Comparison of ENCODE assay signal across 9 cellular contexts in the genomic region with DNA sequence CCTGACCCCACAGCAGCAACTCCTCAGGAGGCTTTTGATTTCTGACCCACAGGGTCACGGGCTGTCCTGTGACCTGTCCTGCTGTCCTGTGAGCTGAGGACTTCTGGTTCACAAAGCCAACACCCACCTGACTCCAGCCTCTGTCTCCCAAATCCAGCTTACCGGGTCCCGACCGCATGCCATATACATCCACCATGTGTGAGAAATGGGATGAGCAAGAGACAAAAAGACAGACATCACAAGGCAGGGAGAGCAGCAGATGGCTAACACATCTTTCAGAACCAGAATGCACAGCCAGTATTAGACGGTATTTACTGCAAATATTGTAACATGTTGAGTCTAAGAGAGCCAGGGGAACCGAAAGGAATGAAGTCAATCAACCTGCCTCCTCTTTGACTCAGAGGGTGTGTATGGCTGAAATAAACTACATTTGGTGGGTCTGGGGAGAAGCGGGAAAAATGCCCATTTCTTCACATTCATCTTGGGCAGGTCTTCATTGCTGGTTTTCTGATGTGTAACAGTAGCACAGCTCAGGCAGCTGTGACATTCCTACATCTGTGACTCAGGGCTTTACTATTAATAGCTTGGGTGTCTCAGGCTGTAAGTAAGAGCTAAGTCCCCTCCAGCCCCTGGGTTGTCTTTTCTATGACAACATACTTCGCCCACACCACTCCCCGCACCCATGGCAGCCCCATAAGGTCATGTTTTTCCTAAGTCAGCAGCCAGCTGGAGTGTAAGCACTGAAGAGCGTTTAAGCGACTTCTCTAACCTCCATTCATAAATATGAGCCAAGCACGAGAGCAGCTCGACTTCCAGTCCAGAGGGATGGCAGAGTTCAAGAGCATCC. TPM values are rescaled to one million over a fixed set of nuclear protein-coding genes. Genes with fewer than 3 reads are reported as not detected.
DNase-seq lines count a peak whose midpoint lies in the region; ATAC-seq, FAIRE-seq and TF ChIP-seq lines count a peak whose summit lies in the region.
"Had no signal": no experiment of that assay in that cellular context is flagged by ENCODE, and none has a peak within 500 bp of the region (broad histone marks: within the 10 kb centered on the region; RNA-seq: fewer than 3 reads in every experiment).

No MANE protein-coding gene starts in this region.

- no peak for FAIRE-seq in kidney (lab: Jason Lieb, UNC)

- ATAC-seq in HG03439 (IDR thresholded peaks at IDR 0.05; ENCODE audit: unreplicated experiment), result peak; percentile 44
- ATAC-seq in body of pancreas, result peak; percentile 9
- no peak for ATAC-seq in left colon

- peaks cover 23 to 44% of the 10 kb centered on the region in 2 donors for H3K27me3 Mint-ChIP-seq in CD4-positive, alpha-beta memory T cell

- TF ChIP-seq CTCF in body of pancreas (IDR thresholded peaks at IDR 0.05) (no peak), kidney (IDR thresholded peaks at IDR 0.05; ENCODE audit: borderline replicate concordance, extremely low read depth, insufficient read depth) (no peak)

- no peak overlapping the region for H4K91ac ChIP-seq in neuronal stem cell (ENCODE audit: low read depth, low read length, poor library complexity)

- H3K36me3 ChIP-seq in body of pancreas (replicated peaks in 1 of 2; ENCODE audit: insufficient read depth in 1 of 2, low read depth in 2 of 2), result no peaks in the 10 kb centered on the region
- no peaks in the 10 kb centered on the region for H3K36me3 ChIP-seq in kidney (ENCODE audit: control insufficient read depth in 1 of 2, insufficient read depth in 2 of 2, low read length in 2 of 2)
- H3K36me3 ChIP-seq in neuronal stem cell (replicated peaks in 1 of 2; ENCODE audit: control insufficient read depth in 2 of 2, insufficient read depth in 2 of 2, low read length in 2 of 2), result no peaks in the 10 kb centered on the region
- no peaks in the 10 kb centered on the region for H3K36me3 ChIP-seq in CD4-positive, alpha-beta memory T cell (ENCODE audit: insufficient read depth, low read length)

- H3K4me1 ChIP-seq in body of pancreas, result peaks cover 36% of the 10 kb centered on the region
- H3K4me1 ChIP-seq in kidney (ENCODE audit: control insufficient read depth in 1 of 2, insufficient read depth in 1 of 2, low read depth in 1 of 2, low read length in 2 of 2), result peaks cover 23 to 39% of the 10 kb centered on the region in 2 donors
- H3K4me1 ChIP-seq in neuronal stem cell (ENCODE audit: control insufficient read depth in 2 of 2, insufficient read depth in 1 of 2, low read depth in 1 of 2, low read length in 2 of 2), result peaks cover 10 to 19% of the 10 kb centered on the region in 2 donors
- H3K4me1 ChIP-seq in CD4-positive, alpha-beta memory T cell (ENCODE audit: insufficient read depth, low read length), result peaks cover 18% of the 10 kb centered on the region

- H3K4me2 ChIP-seq in neuronal stem cell (ENCODE audit: insufficient read depth, low read length, poor library complexity, severe bottlenecking), result no peak overlapping the region

- no peak overlapping the region for H3K18ac ChIP-seq in neuronal stem cell (ENCODE audit: low read length)

- no peak overlapping the region for H2BK120ac ChIP-seq in neuronal stem cell (ENCODE audit: low read depth, low read length)

- no peaks in the 10 kb centered on the region for H3K27me3 ChIP-seq in body of pancreas
- H3K27me3 ChIP-seq in neuronal stem cell (ENCODE audit: control insufficient read depth in 3 of 3, insufficient read depth in 3 of 3, low read depth in 1 of 3, low read length in 3 of 3), result peaks cover 0 to 60% (median 8%) of the 10 kb centered on the region in 3 experiments
- peaks cover 10% of the 10 kb centered on the region for H3K27me3 ChIP-seq in CD4-positive, alpha-beta memory T cell (ENCODE audit: insufficient read depth, low read length)

- no peak overlapping the region for H4K8ac ChIP-seq in neuronal stem cell (ENCODE audit: low read depth, low read length)

- H2BK12ac ChIP-seq in neuronal stem cell (ENCODE audit: low read length), result no peak overlapping the region

- POLR2A ChIA-PET in CD4-positive, alpha-beta memory T cell (lab: Charles Lee; ENCODE audit: partially characterized antibody), result interaction anchor here (0.6 kb wide), 1 partner anchor 11 kb away, joined by 4 read pairs; no protein-coding TSS in a partner anchor

- peak overlapping the region; percentile 18 to 82 (median 72) for H3K27ac ChIP-seq in body of pancreas
- H3K27ac ChIP-seq in kidney (ENCODE audit: low read depth in 2 of 2, low read length in 2 of 2), result peak overlapping the region; percentile 85 to 92
- no peak overlapping the region for H3K27ac ChIP-seq in neuronal stem cell (replicated peaks; ENCODE audit: low read length)
- no peak overlapping the region for H3K27ac ChIP-seq in CD4-positive, alpha-beta memory T cell (ENCODE audit: low read depth, low read length)
- H3K27ac ChIP-seq: HL-60 had no signal

- TF ChIP-seq POLR2A in body of pancreas (IDR thresholded peaks at IDR 0.05), result no peak

- no peak overlapping the region for H2BK15ac ChIP-seq in neuronal stem cell (ENCODE audit: low read length)

- H3K4me1 Mint-ChIP-seq in CD4-positive, alpha-beta memory T cell, result peaks cover 10 to 24% (median 11%) of the 10 kb centered on the region in 4 donors

- no peak overlapping the region for H3K23ac ChIP-seq in neuronal stem cell (ENCODE audit: low read depth, low read length, poor library complexity)

- H3K9ac ChIP-seq in kidney (ENCODE audit: low read length in 2 of 2) (peak overlapping the region in 1 of 2 donors; percentile 95), neuronal stem cell (ENCODE audit: low read depth, low read length, poor library complexity) (no peak overlapping the region)

- H3K4me3 ChIP-seq in body of pancreas (no peak overlapping the region), kidney (ENCODE audit: low read length in 2 of 2) (peak overlapping the region; percentile 83 to 86), neuronal stem cell (ENCODE audit: low read length in 2 of 2) (no peak overlapping the region)
- H3K4me3 ChIP-seq in CD4-positive, alpha-beta memory T cell (ENCODE audit: low read length in 2 of 2), result no peak overlapping the region

- H3K36me3 Mint-ChIP-seq in CD4-positive, alpha-beta memory T cell, result no peaks in the 10 kb centered on the region

- DNase-seq in EH (ENCODE audit: low read depth), result peak; percentile 95
- peak in 3 of 4 donors; percentile 23 to 31 (median 26) for DNase-seq in body of pancreas
- DNase-seq in kidney, result peak; percentile 78
- peak; percentile 46 for DNase-seq in superior temporal gyrus (ENCODE audit: extremely low spot score)
- no peak for DNase-seq in neuronal stem cell (ENCODE audit: low spot score)
- no peak for DNase-seq in CD4-positive, alpha-beta memory T cell
- no peak for DNase-seq in left colon

- H2AFZ ChIP-seq in neuronal stem cell (ENCODE audit: low read length), result no peak overlapping the region

- CTCF ChIA-PET in CD4-positive, alpha-beta memory T cell (lab: Charles Lee; ENCODE audit: partially characterized antibody), result no interaction called here

- H3K9me3 ChIP-seq in body of pancreas, result no peaks in the 10 kb centered on the region
- H3K9me3 ChIP-seq in kidney (ENCODE audit: control insufficient read depth in 1 of 2, low read length in 2 of 2), result no peaks in the 10 kb centered on the region
- no peaks in the 10 kb centered on the region for H3K9me3 ChIP-seq in neuronal stem cell (replicated peaks in 1 of 2; ENCODE audit: control insufficient read depth in 2 of 2, insufficient read depth in 1 of 2, low read depth in 1 of 2, low read length in 2 of 2)
- H3K9me3 ChIP-seq in CD4-positive, alpha-beta memory T cell (ENCODE audit: control insufficient read depth in 1 of 2, low read length in 2 of 2), result no peaks in the 10 kb centered on the region

- no peaks in the 10 kb centered on the region for H3K79me1 ChIP-seq in neuronal stem cell (ENCODE audit: low read depth, low read length)

- intact Hi-C loops in body of pancreas (cut with DNase I) (no loop called here), kidney (cut with DNase I) (no loop called here), left colon (cut with DNase I, micrococcal nuclease) (no loop called here)
- intact Hi-C loops in CD4-positive, alpha-beta memory T cell (cut with micrococcal nuclease), result no loop called here

- H3K4me3 Mint-ChIP-seq in CD4-positive, alpha-beta memory T cell, result peak overlapping the region in 3 of 8 donors; percentile 45 to 89 (median 57)

- no peak overlapping the region for H2AK5ac ChIP-seq in neuronal stem cell (ENCODE audit: low read depth, low read length)

- H3K27ac Mint-ChIP-seq in CD4-positive, alpha-beta memory T cell, result no peak overlapping the region

- H2BK5ac ChIP-seq in neuronal stem cell (ENCODE audit: low read length), result no peak overlapping the region

- WGBS in body of pancreas, 2 donors, result 70 to 72% methylated on average over 13 of the region's 13 CpGs
- WGBS in neuronal stem cell (ENCODE audit: extremely low coverage in 2 of 2, insufficient read length in 2 of 2, insufficient replicate concordance in 1 of 2), 2 donors, result no CpG with 5 or more reads among the region's 13 CpGs

- H3K9me3 Mint-ChIP-seq in CD4-positive, alpha-beta memory T cell, result no peaks in the 10 kb centered on the region

- H3K14ac ChIP-seq in neuronal stem cell (ENCODE audit: low read length), result no peak overlapping the region

- no peak overlapping the region for H3K4ac ChIP-seq in neuronal stem cell (ENCODE audit: low read length)

RNA-seq across cellular contexts. Expression of a gene that starts 25.0 kb away (rescaled TPM):
- total RNA-seq in body of pancreas (10 to 100 TPM; 34.6 to 54.7 TPM), kidney (158 TPM), left colon (100 to 1,000 TPM; 107 to 118 TPM)
- 32.3 TPM for polyA plus RNA-seq in kidney (ENCODE audit: insufficient read depth, low read depth, low replicate concordance)
- polyA plus RNA-seq in neuronal stem cell (2013, experiment 1 of 2), result 31.9 TPM
- polyA plus RNA-seq in neuronal stem cell (2013, experiment 2 of 2), result 29.4 TPM
- total RNA-seq in CD4-positive, alpha-beta memory T cell, result 100 to 1,000 TPM; 197 to 202 TPM
- 100 to 1,000 TPM; 129 to 180 TPM for polyA plus RNA-seq in CD4-positive, alpha-beta memory T cell

Comparison
In these comparisons a context has a peak if more than half of its experiments do, and no peak if none do; other contexts are left out.
1. DNase-seq: peak in EH (single experiment), body of pancreas (3 of 4), kidney (single experiment) and superior temporal gyrus (single experiment); none in neuronal stem cell (single experiment), CD4-positive, alpha-beta memory T cell (0 of 5) and left colon (0 of 2).
2. H3K27ac ChIP-seq: peak in body of pancreas (4 of 4) and kidney (2 of 2); none in neuronal stem cell (single experiment) and CD4-positive, alpha-beta memory T cell (single experiment).
3. H3K4me3 ChIP-seq: peak in kidney (2 of 2); none in body of pancreas (0 of 2), neuronal stem cell (0 of 2) and CD4-positive, alpha-beta memory T cell (0 of 2).